1 cellular context compared by ENCODE assay signal in the genomic region with DNA sequence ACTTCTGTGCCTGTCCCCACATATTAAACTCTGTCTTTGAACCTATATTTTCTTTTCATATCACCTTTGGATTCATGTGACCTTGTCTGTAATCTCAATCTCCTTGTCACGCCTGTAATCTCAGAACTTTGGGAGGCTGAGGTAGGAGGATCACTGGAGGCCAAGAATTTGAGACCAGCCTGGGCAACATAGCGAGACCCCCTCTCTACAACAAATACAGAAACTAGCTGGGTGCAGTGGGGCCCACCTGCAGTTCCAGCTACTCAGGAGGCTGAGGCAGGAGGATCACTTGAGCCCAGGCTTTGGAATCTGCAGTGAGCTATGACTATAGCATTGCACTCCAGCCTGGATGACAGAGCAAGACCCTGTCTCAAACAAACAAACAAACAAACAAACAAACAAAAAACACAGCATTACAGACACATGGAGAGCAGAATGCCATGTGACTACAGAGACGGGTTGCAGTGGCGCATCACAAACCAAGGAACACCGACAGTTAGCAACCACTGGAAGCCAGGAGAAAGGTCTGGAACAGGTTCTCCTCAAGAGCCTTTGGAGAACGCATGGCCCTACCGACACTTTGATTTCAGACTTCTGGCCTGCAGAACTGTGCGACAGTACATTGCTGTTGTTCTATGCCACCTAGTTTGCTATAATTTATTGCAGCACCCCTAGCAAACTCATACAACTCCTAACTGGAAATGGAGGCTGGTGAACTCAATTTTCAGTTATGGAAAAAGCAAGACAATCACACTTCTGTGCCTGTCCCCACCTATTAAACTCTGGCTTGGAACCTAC.
TF ChIP-seq lines count a peak whose summit lies in the region.

No MANE protein-coding gene starts in this region.

TF ChIP-seq in HepG2, 621 proteins besides CTCF, POLR2A, EP300 and RAD21 (continued from another document):
- TF ChIP-seq, protein P1, sequence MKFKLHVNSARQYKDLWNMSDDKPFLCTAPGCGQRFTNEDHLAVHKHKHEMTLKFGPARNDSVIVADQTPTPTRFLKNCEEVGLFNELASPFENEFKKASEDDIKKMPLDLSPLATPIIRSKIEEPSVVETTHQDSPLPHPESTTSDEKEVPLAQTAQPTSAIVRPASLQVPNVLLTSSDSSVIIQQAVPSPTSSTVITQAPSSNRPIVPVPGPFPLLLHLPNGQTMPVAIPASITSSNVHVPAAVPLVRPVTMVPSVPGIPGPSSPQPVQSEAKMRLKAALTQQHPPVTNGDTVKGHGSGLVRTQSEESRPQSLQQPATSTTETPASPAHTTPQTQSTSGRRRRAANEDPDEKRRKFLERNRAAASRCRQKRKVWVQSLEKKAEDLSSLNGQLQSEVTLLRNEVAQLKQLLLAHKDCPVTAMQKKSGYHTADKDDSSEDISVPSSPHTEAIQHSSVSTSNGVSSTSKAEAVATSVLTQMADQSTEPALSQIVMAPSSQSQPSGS (CRISPR knock-in tag; IDR thresholded peaks at IDR 0.05): 0 out of 2 replicates have a peak, but pooled peaks have one; percentile 6
- no peak for TF ChIP-seq NPAS2 (CRISPR knock-in tag; IDR thresholded peaks at IDR 0.05; ENCODE audit: borderline replicate concordance)
